ENCODE assay signal across 1 cellular context in the genomic region with DNA sequence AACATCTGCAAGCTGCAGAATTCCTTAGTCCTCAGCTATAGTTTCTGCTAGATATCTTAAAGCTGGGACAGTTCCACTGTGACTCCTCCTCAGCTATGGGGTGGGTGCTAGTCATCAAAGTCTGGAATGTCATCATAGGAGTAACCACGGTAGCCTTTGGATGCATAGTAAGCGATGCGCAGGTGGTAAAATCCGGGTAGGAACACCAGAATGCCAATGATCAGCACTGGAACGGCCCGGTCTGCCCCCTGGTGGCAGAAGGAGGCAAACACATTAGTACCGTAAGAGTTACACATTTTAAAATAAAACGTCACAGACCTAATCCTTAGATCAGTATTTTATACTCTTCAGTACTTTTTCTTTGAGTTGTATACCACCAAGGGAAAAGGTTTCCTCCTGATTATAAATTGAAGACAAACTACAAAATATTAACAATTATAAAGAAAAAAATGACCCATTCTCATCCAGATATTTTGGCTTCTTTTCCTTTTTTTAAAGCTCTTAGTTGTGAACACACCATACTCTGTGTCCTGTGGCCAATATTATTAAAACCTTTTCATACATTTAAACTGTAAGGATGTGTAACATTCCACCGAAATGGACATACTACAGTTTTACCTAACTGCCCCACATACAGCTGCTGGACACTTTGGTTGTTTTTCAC.
TF ChIP-seq lines count a peak whose summit lies in the region.

No MANE protein-coding gene starts in this region.

TF ChIP-seq in GM12878, 131 proteins besides CTCF, POLR2A, EP300 and RAD21:
- TF ChIP-seq TARDBP (IDR thresholded peaks at IDR 0.05; ENCODE audit: borderline replicate concordance): no peak
- TF ChIP-seq GABPA (IDR thresholded peaks at IDR 0.05; ENCODE audit: low read depth): no peak
- TF ChIP-seq CREB1 (IDR thresholded peaks at IDR 0.05; ENCODE audit: low read depth): 0 out of 2 replicates have a peak, but pooled peaks have one; percentile 26
- peak; percentile 13; the same call in 1 of the 2 replicates for TF ChIP-seq ATF7 (IDR thresholded peaks at IDR 0.05; ENCODE audit: low read depth)
- TF ChIP-seq SRF (IDR thresholded peaks at IDR 0.05; ENCODE audit: low read depth in 2 of 2, low read length in 2 of 2): no peak
- TF ChIP-seq SMC3 (IDR thresholded peaks at IDR 0.05; ENCODE audit: borderline replicate concordance, low read length): peak; percentile 87
- TF ChIP-seq, protein P1, sequence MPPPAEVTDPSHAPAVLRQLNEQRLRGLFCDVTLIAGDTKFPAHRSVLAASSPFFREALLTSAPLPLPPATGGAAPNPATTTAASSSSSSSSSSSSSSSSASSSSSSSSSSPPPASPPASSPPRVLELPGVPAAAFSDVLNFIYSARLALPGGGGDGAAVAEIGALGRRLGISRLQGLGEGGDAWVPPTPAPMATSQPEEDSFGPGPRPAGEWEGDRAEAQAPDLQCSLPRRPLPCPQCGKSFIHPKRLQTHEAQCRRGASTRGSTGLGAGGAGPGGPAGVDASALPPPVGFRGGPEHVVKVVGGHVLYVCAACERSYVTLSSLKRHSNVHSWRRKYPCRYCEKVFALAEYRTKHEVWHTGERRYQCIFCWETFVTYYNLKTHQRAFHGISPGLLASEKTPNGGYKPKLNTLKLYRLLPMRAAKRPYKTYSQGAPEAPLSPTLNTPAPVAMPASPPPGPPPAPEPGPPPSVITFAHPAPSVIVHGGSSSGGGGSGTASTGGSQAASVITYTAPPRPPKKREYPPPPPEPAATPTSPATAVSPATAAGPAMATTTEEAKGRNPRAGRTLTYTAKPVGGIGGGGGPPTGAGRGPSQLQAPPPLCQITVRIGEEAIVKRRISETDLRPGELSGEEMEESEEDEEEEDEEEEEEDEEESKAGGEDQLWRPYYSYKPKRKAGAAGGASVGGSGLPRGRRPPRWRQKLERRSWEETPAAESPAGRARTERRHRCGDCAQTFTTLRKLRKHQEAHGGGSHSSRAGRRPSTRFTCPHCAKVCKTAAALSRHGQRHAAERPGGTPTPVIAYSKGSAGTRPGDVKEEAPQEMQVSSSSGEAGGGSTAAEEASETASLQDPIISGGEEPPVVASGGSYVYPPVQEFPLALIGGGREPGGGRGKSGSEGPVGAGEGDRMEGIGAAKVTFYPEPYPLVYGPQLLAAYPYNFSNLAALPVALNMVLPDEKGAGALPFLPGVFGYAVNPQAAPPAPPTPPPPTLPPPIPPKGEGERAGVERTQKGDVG (CRISPR knock-in tag; IDR thresholded peaks at IDR 0.05): no peak
- 0 out of 2 replicates have a peak, but pooled peaks have one; percentile 22 for TF ChIP-seq EED (IDR thresholded peaks at IDR 0.05; ENCODE audit: low read depth)
- no peak for TF ChIP-seq MXI1 (IDR thresholded peaks at IDR 0.05; ENCODE audit: low read depth, low read length)
- TF ChIP-seq PAX8 (IDR thresholded peaks at IDR 0.05): no peak
- TF ChIP-seq, protein P2, sequence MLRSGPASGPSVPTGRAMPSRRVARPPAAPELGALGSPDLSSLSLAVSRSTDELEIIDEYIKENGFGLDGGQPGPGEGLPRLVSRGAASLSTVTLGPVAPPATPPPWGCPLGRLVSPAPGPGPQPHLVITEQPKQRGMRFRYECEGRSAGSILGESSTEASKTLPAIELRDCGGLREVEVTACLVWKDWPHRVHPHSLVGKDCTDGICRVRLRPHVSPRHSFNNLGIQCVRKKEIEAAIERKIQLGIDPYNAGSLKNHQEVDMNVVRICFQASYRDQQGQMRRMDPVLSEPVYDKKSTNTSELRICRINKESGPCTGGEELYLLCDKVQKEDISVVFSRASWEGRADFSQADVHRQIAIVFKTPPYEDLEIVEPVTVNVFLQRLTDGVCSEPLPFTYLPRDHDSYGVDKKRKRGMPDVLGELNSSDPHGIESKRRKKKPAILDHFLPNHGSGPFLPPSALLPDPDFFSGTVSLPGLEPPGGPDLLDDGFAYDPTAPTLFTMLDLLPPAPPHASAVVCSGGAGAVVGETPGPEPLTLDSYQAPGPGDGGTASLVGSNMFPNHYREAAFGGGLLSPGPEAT (IDR thresholded peaks at IDR 0.05; ENCODE audit: low read depth): 0 out of 2 replicates have a peak, but pooled peaks have one; percentile 13
- no peak for TF ChIP-seq ZNF24 (IDR thresholded peaks at IDR 0.05)
- no peak for TF ChIP-seq USF2 (IDR thresholded peaks at IDR 0.05; ENCODE audit: borderline replicate concordance, low read depth, low read length)
- TF ChIP-seq, protein P3, sequence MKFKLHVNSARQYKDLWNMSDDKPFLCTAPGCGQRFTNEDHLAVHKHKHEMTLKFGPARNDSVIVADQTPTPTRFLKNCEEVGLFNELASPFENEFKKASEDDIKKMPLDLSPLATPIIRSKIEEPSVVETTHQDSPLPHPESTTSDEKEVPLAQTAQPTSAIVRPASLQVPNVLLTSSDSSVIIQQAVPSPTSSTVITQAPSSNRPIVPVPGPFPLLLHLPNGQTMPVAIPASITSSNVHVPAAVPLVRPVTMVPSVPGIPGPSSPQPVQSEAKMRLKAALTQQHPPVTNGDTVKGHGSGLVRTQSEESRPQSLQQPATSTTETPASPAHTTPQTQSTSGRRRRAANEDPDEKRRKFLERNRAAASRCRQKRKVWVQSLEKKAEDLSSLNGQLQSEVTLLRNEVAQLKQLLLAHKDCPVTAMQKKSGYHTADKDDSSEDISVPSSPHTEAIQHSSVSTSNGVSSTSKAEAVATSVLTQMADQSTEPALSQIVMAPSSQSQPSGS (IDR thresholded peaks at IDR 0.05; ENCODE audit: low read length): no peak
- no peak for TF ChIP-seq SPI1 (IDR thresholded peaks at IDR 0.05; ENCODE audit: borderline replicate concordance, insufficient read depth, low read depth, low read length)
- TF ChIP-seq IKZF1 (conservative IDR thresholded peaks at IDR 0.05): peak; percentile 64; the same call in 1 of the 2 replicates
- no peak for TF ChIP-seq RBBP5 (conservative IDR thresholded peaks at IDR 0.05)
- no peak for TF ChIP-seq BHLHE40 (IDR thresholded peaks at IDR 0.05; ENCODE audit: borderline replicate concordance in 1 of 2, low read depth in 2 of 2, low read length in 1 of 2)
- TF ChIP-seq, protein P4, sequence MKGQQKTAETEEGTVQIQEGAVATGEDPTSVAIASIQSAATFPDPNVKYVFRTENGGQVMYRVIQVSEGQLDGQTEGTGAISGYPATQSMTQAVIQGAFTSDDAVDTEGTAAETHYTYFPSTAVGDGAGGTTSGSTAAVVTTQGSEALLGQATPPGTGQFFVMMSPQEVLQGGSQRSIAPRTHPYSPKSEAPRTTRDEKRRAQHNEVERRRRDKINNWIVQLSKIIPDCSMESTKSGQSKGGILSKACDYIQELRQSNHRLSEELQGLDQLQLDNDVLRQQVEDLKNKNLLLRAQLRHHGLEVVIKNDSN (IDR thresholded peaks at IDR 0.05; ENCODE audit: borderline replicate concordance, extremely low read length, insufficient read depth, low read depth, low read length): no peak
- no peak for TF ChIP-seq CBX5 (IDR thresholded peaks at IDR 0.05; ENCODE audit: low read depth)
- TF ChIP-seq TBL1XR1 (IDR thresholded peaks at IDR 0.05; ENCODE audit: low read depth, low read length): no peak
- no peak for TF ChIP-seq JUND (IDR thresholded peaks at IDR 0.05; ENCODE audit: low read depth, low read length)
- peak in 1 of 2 experiments; percentile 54; a peak in 2 of 4 replicates for TF ChIP-seq IKZF2 (IDR thresholded peaks at IDR 0.05)
- no peak for TF ChIP-seq POLR2AphosphoS2 (IDR thresholded peaks at IDR 0.05; ENCODE audit: low read depth, low read length)
- TF ChIP-seq YY1 (IDR thresholded peaks at IDR 0.05; ENCODE audit: low read depth, low read length): peak; percentile 55; the same call in 1 of the 2 replicates
- no peak for TF ChIP-seq E4F1 (IDR thresholded peaks at IDR 0.05; ENCODE audit: borderline replicate concordance, partially characterized antibody)
- TF ChIP-seq SUPT20H (IDR thresholded peaks at IDR 0.05; ENCODE audit: borderline replicate concordance, control insufficient read depth, low read depth, low read length): no peak
- TF ChIP-seq BMI1 (IDR thresholded peaks at IDR 0.05; ENCODE audit: borderline replicate concordance): no peak
- TF ChIP-seq NR2F1 (conservative IDR thresholded peaks at IDR 0.05): no peak
